32 cellular contexts compared by ENCODE assay signal in genomic region chr3:128459451-128459820, GRCh38. TPM values are rescaled to one million over a fixed set of nuclear protein-coding genes. Genes with fewer than 3 reads are reported as not detected.
"Had no signal": no experiment of that assay in that cellular context is flagged by ENCODE, and none has a peak within 500 bp of the region (broad histone marks: within the 10 kb centered on the region; RNA-seq: fewer than 3 reads in every experiment).

No MANE protein-coding gene starts in this region.

- H3K36me3 Mint-ChIP-seq: immature natural killer cell, mesothelial cell of epicardium had no signal

- H3K9me3 ChIP-seq: colonic mucosa, esophagus squamous epithelium, gastrocnemius medialis, heart left ventricle, left lung, lower lobe of right lung, mucosa of descending colon had no signal

- H3K4me3 Mint-ChIP-seq: dendritic cell treated with granulocyte-macrophage colony-stimulating factor and Interleukin-4, amounts not matched to agents 40 ng/mL and 50 ng/mL, for 4 days; effector memory CD8-positive, alpha-beta T cell; endodermal cell; immature natural killer cell; mesothelial cell of epicardium had no signal

- ATAC-seq: effector memory CD8-positive, alpha-beta T cell; esophagus mucosa; gastrocnemius medialis; heart left ventricle; left cardiac atrium; left lung; left ventricle myocardium superior; lower lobe of right lung; mucosa of descending colon had no signal

- H3K27ac ChIP-seq: colonic mucosa, epithelial cell of prostate, esophagus squamous epithelium, gastrocnemius medialis, heart left ventricle, hepatocyte, left lung, lower lobe of right lung had no signal

- H3K36me3 ChIP-seq: colonic mucosa, esophagus squamous epithelium, gastrocnemius medialis, heart left ventricle, left lung, lower lobe of right lung had no signal

- H3K4me1 ChIP-seq: colonic mucosa, esophagus squamous epithelium, gastrocnemius medialis, heart left ventricle, left lung, lower lobe of right lung had no signal

- H3K4me3 ChIP-seq: colonic mucosa, esophagus squamous epithelium, gastrocnemius medialis, heart left ventricle, hepatocyte, left lung, lower lobe of right lung, mucosa of descending colon had no signal

- H2AFZ ChIP-seq: hepatocyte had no signal

- H3K27me3 ChIP-seq: colonic mucosa had no signal

- H3K4me2 ChIP-seq: hepatocyte had no signal

- H3K79me2 ChIP-seq: hepatocyte had no signal

- H3K27ac Mint-ChIP-seq: dendritic cell treated with granulocyte-macrophage colony-stimulating factor and Interleukin-4, amounts not matched to agents 40 ng/mL and 50 ng/mL, for 4 days; effector memory CD8-positive, alpha-beta T cell; endodermal cell; immature natural killer cell; mesothelial cell of epicardium had no signal

- H3K4me1 Mint-ChIP-seq: immature natural killer cell had no signal

- DNase-seq: colonic mucosa; cortex of kidney; effector CD8-positive, alpha-beta T cell; effector memory CD8-positive, alpha-beta T cell; endodermal cell; erythroblast; esophagus squamous epithelium; foreskin fibroblast; foreskin melanocyte; gastrocnemius medialis; hypothalamus; immature natural killer cell; islet precursor cell; left cardiac atrium; left ventricle myocardium superior; lower lobe of right lung; mesenchymal stem cell had no signal

- H3K9me3 Mint-ChIP-seq: dendritic cell treated with granulocyte-macrophage colony-stimulating factor and Interleukin-4, amounts not matched to agents 40 ng/mL and 50 ng/mL, for 4 days; effector memory CD8-positive, alpha-beta T cell; endodermal cell; immature natural killer cell; mesothelial cell of epicardium had no signal

RNA-seq across cellular contexts. Expression of gene DNAJB8, which starts 7.3 kb away (rescaled TPM):
- total RNA-seq: cerebellum, colonic mucosa, dermis microvascular lymphatic vessel endothelial cell, endodermal cell, esophagus mucosa, esophagus squamous epithelium, gastrocnemius medialis, glomerular endothelial cell, heart left ventricle, hepatocyte, kidney epithelial cell, left cardiac atrium, left lung, left ventricle myocardium superior, lower leg skin, lower lobe of right lung, lung microvascular endothelial cell, mesenteric fat pad, mesothelial cell of epicardium, mucosa of descending colon had no signal
- polyA plus RNA-seq: heart left ventricle, hepatocyte, immature natural killer cell had no signal
